In genomic region chr17:30831663-30832437, GRCh38 we compare ENCODE assay signal across 8 cellular contexts. TPM values are rescaled to one million over a fixed set of nuclear protein-coding genes. Genes with fewer than 3 reads are reported as not detected.
DNase-seq lines count a peak whose midpoint lies in the region; ATAC-seq and TF ChIP-seq lines count a peak whose summit lies in the region.

Gene ATAD5, plus strand, starts transcription at chr17:30831966. Its CDS starts 382 bp downstream, at chr17:30832348.

- H3K9me2 ChIP-seq in PC-9 (ENCODE audit: insufficient read depth) = no peaks in the 10 kb centered on the region

- no peaks in the 10 kb centered on the region; the same call in none of the 2 replicates for H3F3A ChIP-seq in PC-9 (ENCODE audit: insufficient read depth, low read depth)

- POLR2A ChIA-PET in PC-9 (lab: Charles Lee; ENCODE audit: unreplicated experiment) = interaction anchor here (0.5 to 0.7 kb wide), 2 partner anchors 22 to 465 kb away, joined by 3 to 4 read pairs; no protein-coding TSS in a partner anchor

- H3K4me3 ChIP-seq in PC-9 (peak within 1 kb of the TSS; percentile 79), esophagus (ENCODE audit: low read depth in 1 of 2, low read length in 2 of 2) (peak within 1 kb of the TSS; percentile 74 to 90), mucosa of rectum (ENCODE audit: low read length in 2 of 2) (peak within 1 kb of the TSS; percentile 84 to 91)

- H3K36me3 ChIP-seq in PC-9 (ENCODE audit: low read depth) (no peaks in the 10 kb centered on the region), esophagus (ENCODE audit: control insufficient read depth in 2 of 2, insufficient read depth in 2 of 2, low read length in 1 of 2) (no peaks in the 10 kb centered on the region), mucosa of rectum (ENCODE audit: control insufficient read depth in 2 of 2, insufficient read depth in 2 of 2, low read length in 2 of 2) (no peaks in the 10 kb centered on the region)

- H3K9me3 ChIP-seq in PC-9 (ENCODE audit: insufficient read depth, low read depth) (no peaks in the 10 kb centered on the region), esophagus (ENCODE audit: control insufficient read depth in 2 of 2, insufficient read depth in 1 of 2, low read depth in 1 of 2, low read length in 1 of 2) (peaks cover 0 to 2% of the 10 kb centered on the region in 2 donors), mucosa of rectum (ENCODE audit: control insufficient read depth in 2 of 2, low read length in 2 of 2) (no peaks in the 10 kb centered on the region)

- H3K4me1 ChIP-seq in PC-9 (replicated peaks; ENCODE audit: insufficient read depth) = peaks cover 20% of the 10 kb centered on the region
- H3K4me1 ChIP-seq in esophagus (ENCODE audit: control insufficient read depth in 2 of 2, insufficient read depth in 2 of 2, low read length in 1 of 2) = no peaks in the 10 kb centered on the region
- H3K4me1 ChIP-seq in mucosa of rectum (ENCODE audit: control insufficient read depth in 2 of 2, insufficient read depth in 2 of 2, low read length in 2 of 2) = peaks cover 9 to 14% of the 10 kb centered on the region in 2 donors

- CTCF ChIA-PET in PC-9 (lab: Charles Lee) = interaction anchor here (0.6 to 0.9 kb wide), 2 partner anchors 11 to 333 kb away, joined by 3 to 4 read pairs; no protein-coding TSS in a partner anchor

- H3K27me3 ChIP-seq in PC-9 (ENCODE audit: insufficient read depth, low read depth) = no peaks in the 10 kb centered on the region
- H3K27me3 ChIP-seq in esophagus (ENCODE audit: control insufficient read depth in 1 of 2, insufficient read depth in 2 of 2, low read length in 2 of 2) = no peaks in the 10 kb centered on the region
- no peaks in the 10 kb centered on the region for H3K27me3 ChIP-seq in mucosa of rectum (ENCODE audit: control insufficient read depth in 2 of 2, insufficient read depth in 2 of 2, low read length in 2 of 2)

- DNase-seq in KG1 (lab: John Stamatoyannopoulos, UW) (peak; percentile 73), PC-9 (peak; percentile 73 to 86), activated T-cell treated with anti-CD3 and anti-CD28 coated beads for 4 hours (peak; percentile 85)
- peak; percentile 87 for DNase-seq in stimulated activated CD8-positive, alpha-beta memory T cell treated with anti-CD3 and anti-CD28 coated beads, Interleukin-4, amount 100 ng/mL, for 24 hours (ENCODE audit: low read depth)

- H2AFZ ChIP-seq in PC-9 = peak within 1 kb of the TSS; percentile 96

- TF ChIP-seq CTCF in C4-2B (conservative IDR thresholded peaks at IDR 0.05) = no peak
- TF ChIP-seq CTCF in PC-9 (conservative IDR thresholded peaks at IDR 0.05) = no peak

- intact Hi-C loops in PC-9 (cut with micrococcal nuclease; ENCODE audit: unreplicated experiment) = no loop called here

- WGBS in esophagus, 2 donors = 1% methylated on average over 59 of the region's 59 CpGs

- peak within 1 kb of the TSS; percentile 71 to 81 for H3K9ac ChIP-seq in mucosa of rectum (ENCODE audit: low read depth in 1 of 2, low read length in 2 of 2)

- H3K27ac ChIP-seq in C4-2B = peak within 1 kb of the TSS; percentile 85
- peak within 1 kb of the TSS; percentile 35; the same call in 1 of the 2 replicates for H3K27ac ChIP-seq in PC-9
- peak within 1 kb of the TSS in 1 of 2 donors; percentile 34 for H3K27ac ChIP-seq in esophagus (ENCODE audit: low read depth in 2 of 2, low read length in 1 of 2)
- H3K27ac ChIP-seq in mucosa of rectum (ENCODE audit: low read depth in 2 of 2, low read length in 2 of 2) = peak within 1 kb of the TSS in 1 of 2 donors; percentile 32

- ATAC-seq in GM21381 (IDR thresholded peaks at IDR 0.05; ENCODE audit: unreplicated experiment) = peak; percentile 77

- TSS peak; percentile 58 for BruUV-seq in PC-9 (replicated peaks; lab: Mats Ljungman, UMichigan)

- peak within 1 kb of the TSS; percentile 93 for H3K4me2 ChIP-seq in PC-9

- no peaks in the 10 kb centered on the region for H4K20me1 ChIP-seq in PC-9 (ENCODE audit: insufficient read depth)

- H3K79me2 ChIP-seq in PC-9 (ENCODE audit: low read depth) = peaks cover 37% of the 10 kb centered on the region

RNA-seq across cellular contexts. Expression of gene ATAD5, which starts in this region (rescaled TPM):
- 12.5 and 14.1 TPM in 2 replicates for total RNA-seq in PC-9 (2021)
- 1 to 10 TPM in 1 of 2 donors, under 1 TPM in 1; 0.99 to 1.1 TPM for polyA plus RNA-seq in esophagus
